1 cellular context compared by ENCODE assay signal in the genomic region with DNA sequence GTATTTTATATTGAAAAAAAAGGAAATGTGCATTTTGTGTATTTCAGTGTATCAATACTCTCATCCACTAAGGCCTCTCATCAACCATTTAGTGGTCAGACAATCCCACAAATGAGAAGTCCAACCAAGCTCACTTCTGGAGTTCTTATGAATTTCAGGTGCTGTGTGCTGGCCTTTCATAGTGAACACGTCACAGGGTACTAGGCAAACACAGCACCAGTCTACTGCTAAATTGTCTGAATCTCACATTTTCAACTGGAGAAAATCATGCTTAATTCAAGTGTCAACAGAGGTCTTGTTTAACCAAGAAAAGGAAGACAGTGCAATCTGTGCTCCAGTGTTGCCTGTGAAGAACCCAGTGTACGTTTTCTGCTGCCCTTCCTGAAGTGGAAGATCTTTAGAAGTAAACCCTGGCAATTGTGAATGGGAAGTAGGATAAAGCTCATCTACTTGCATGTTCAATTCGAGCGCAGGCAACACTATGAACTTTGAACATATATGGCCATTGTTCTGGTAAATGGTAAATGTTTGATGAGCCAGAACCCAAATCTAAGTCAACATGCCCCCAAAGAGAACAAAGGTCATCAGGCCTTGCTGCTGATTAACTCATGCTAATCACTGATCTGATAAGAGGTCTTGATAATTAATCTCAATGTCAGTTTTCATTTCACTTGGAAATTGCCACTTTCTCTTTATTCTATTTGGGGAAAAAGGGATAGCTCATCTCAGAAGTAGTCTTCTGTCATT.
A peak's percentile ranks its signal among the peaks of the same experiment; 100 is the strongest.
TF ChIP-seq lines count a peak whose summit lies in the region.

No MANE protein-coding gene starts in this region.

TF ChIP-seq in HepG2, 621 proteins besides CTCF, POLR2A, EP300 and RAD21 (continued from another document and continues in another):
- TF ChIP-seq, protein P1, sequence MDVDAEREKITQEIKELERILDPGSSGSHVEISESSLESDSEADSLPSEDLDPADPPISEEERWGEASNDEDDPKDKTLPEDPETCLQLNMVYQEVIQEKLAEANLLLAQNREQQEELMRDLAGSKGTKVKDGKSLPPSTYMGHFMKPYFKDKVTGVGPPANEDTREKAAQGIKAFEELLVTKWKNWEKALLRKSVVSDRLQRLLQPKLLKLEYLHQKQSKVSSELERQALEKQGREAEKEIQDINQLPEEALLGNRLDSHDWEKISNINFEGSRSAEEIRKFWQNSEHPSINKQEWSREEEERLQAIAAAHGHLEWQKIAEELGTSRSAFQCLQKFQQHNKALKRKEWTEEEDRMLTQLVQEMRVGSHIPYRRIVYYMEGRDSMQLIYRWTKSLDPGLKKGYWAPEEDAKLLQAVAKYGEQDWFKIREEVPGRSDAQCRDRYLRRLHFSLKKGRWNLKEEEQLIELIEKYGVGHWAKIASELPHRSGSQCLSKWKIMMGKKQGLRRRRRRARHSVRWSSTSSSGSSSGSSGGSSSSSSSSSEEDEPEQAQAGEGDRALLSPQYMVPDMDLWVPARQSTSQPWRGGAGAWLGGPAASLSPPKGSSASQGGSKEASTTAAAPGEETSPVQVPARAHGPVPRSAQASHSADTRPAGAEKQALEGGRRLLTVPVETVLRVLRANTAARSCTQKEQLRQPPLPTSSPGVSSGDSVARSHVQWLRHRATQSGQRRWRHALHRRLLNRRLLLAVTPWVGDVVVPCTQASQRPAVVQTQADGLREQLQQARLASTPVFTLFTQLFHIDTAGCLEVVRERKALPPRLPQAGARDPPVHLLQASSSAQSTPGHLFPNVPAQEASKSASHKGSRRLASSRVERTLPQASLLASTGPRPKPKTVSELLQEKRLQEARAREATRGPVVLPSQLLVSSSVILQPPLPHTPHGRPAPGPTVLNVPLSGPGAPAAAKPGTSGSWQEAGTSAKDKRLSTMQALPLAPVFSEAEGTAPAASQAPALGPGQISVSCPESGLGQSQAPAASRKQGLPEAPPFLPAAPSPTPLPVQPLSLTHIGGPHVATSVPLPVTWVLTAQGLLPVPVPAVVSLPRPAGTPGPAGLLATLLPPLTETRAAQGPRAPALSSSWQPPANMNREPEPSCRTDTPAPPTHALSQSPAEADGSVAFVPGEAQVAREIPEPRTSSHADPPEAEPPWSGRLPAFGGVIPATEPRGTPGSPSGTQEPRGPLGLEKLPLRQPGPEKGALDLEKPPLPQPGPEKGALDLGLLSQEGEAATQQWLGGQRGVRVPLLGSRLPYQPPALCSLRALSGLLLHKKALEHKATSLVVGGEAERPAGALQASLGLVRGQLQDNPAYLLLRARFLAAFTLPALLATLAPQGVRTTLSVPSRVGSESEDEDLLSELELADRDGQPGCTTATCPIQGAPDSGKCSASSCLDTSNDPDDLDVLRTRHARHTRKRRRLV (CRISPR knock-in tag; IDR thresholded peaks at IDR 0.05), result no peak
- TF ChIP-seq RCOR2 (CRISPR knock-in tag; IDR thresholded peaks at IDR 0.05) (peak; percentile 50; the same call in 1 of the 2 replicates), U2AF1 (optimal IDR thresholded peaks at IDR 0.05; ENCODE audit: low read depth, low read length) (no peak), AGO2 (optimal IDR thresholded peaks at IDR 0.05; ENCODE audit: low read depth, low read length) (no peak), ASH2L (IDR thresholded peaks at IDR 0.05; ENCODE audit: insufficient read length, low read depth, low read length) (peak; percentile 100), ZNF768 (CRISPR knock-in tag; IDR thresholded peaks at IDR 0.05) (no peak), MTA1 (CRISPR knock-in tag; IDR thresholded peaks at IDR 0.05; ENCODE audit: borderline replicate concordance) (no peak), ZNF460 (CRISPR knock-in tag; IDR thresholded peaks at IDR 0.05; ENCODE audit: borderline replicate concordance) (no peak; the same call in 1 of the 2 replicates), ZKSCAN1 (IDR thresholded peaks at IDR 0.05; ENCODE audit: low read length) (no peak; the same call in 1 of the 2 replicates), ZBTB7B (CRISPR knock-in tag; IDR thresholded peaks at IDR 0.05) (0 out of 2 replicates have a peak, but pooled peaks have one; percentile 31), ATF1 (CRISPR knock-in tag; IDR thresholded peaks at IDR 0.05) (peak; percentile 73), MAFF (IDR thresholded peaks at IDR 0.05; ENCODE audit: low read depth, low read length) (no peak), JARID2 (CRISPR knock-in tag; IDR thresholded peaks at IDR 0.05; ENCODE audit: insufficient replicate concordance) (no peak), ZNF644 (CRISPR knock-in tag; IDR thresholded peaks at IDR 0.05; ENCODE audit: low read depth) (peak; percentile 98), KDM2A (CRISPR knock-in tag; IDR thresholded peaks at IDR 0.05; ENCODE audit: borderline replicate concordance, low read depth) (peak; percentile 35; the same call in 1 of the 2 replicates), HCFC1 (IDR thresholded peaks at IDR 0.05; ENCODE audit: low read depth, low read length) (no peak), THAP11 (CRISPR knock-in tag; IDR thresholded peaks at IDR 0.05) (peak; percentile 73), MED13 (CRISPR knock-in tag; IDR thresholded peaks at IDR 0.05) (no peak), ZFP36L1 (CRISPR knock-in tag; IDR thresholded peaks at IDR 0.05) (0 out of 2 replicates have a peak, but pooled peaks have one; percentile 66), ZNF367 (CRISPR knock-in tag; IDR thresholded peaks at IDR 0.05; ENCODE audit: borderline replicate concordance) (no peak), ZFYVE20 (CRISPR knock-in tag; IDR thresholded peaks at IDR 0.05; ENCODE audit: borderline replicate concordance, low read depth) (no peak), ZNF382 (CRISPR knock-in tag; IDR thresholded peaks at IDR 0.05; ENCODE audit: borderline replicate concordance) (no peak), ZMYM4 (CRISPR knock-in tag; IDR thresholded peaks at IDR 0.05) (peak; percentile 96), IRX3 (CRISPR knock-in tag; IDR thresholded peaks at IDR 0.05; ENCODE audit: borderline replicate concordance, low read depth) (no peak), IKZF1 (IDR thresholded peaks at IDR 0.05) (no peak)
- TF ChIP-seq, protein P2, sequence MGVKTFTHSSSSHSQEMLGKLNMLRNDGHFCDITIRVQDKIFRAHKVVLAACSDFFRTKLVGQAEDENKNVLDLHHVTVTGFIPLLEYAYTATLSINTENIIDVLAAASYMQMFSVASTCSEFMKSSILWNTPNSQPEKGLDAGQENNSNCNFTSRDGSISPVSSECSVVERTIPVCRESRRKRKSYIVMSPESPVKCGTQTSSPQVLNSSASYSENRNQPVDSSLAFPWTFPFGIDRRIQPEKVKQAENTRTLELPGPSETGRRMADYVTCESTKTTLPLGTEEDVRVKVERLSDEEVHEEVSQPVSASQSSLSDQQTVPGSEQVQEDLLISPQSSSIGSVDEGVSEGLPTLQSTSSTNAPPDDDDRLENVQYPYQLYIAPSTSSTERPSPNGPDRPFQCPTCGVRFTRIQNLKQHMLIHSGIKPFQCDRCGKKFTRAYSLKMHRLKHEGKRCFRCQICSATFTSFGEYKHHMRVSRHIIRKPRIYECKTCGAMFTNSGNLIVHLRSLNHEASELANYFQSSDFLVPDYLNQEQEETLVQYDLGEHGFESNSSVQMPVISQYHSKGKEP (CRISPR knock-in tag; IDR thresholded peaks at IDR 0.05), result 0 out of 2 replicates have a peak, but pooled peaks have one; percentile 15
- TF ChIP-seq, protein P3, sequence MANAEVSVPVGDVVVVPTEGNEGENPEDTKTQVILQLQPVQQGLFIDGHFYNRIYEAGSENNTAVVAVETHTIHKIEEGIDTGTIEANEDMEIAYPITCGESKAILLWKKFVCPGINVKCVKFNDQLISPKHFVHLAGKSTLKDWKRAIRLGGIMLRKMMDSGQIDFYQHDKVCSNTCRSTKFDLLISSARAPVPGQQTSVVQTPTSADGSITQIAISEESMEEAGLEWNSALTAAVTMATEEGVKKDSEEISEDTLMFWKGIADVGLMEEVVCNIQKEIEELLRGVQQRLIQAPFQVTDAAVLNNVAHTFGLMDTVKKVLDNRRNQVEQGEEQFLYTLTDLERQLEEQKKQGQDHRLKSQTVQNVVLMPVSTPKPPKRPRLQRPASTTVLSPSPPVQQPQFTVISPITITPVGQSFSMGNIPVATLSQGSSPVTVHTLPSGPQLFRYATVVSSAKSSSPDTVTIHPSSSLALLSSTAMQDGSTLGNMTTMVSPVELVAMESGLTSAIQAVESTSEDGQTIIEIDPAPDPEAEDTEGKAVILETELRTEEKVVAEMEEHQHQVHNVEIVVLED (CRISPR knock-in tag; IDR thresholded peaks at IDR 0.05; ENCODE audit: borderline replicate concordance), result no peak; the same call in 1 of the 2 replicates
- TF ChIP-seq, protein P4, sequence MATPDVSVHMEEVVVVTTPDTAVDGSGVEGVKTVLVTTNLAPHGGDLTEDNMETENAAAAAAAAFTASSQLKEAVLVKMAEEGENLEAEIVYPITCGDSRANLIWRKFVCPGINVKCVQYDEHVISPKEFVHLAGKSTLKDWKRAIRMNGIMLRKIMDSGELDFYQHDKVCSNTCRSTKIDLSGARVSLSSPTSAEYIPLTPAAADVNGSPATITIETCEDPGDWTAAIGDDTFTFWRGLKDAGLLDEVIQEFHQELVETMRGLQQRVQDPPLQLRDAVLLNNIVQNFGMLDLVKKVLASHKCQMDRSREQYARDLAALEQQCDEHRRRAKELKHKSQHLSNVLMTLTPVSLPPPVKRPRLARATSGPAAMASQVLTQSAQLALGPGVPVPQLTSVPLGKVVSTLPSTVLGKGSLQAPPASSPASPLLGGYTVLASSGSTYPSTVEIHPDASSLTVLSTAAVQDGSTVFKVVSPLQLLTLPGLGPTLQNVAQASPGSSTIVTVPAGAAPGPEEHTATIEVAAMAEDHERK (CRISPR knock-in tag; IDR thresholded peaks at IDR 0.05; ENCODE audit: low read depth), result no peak
- TF ChIP-seq, protein P5, sequence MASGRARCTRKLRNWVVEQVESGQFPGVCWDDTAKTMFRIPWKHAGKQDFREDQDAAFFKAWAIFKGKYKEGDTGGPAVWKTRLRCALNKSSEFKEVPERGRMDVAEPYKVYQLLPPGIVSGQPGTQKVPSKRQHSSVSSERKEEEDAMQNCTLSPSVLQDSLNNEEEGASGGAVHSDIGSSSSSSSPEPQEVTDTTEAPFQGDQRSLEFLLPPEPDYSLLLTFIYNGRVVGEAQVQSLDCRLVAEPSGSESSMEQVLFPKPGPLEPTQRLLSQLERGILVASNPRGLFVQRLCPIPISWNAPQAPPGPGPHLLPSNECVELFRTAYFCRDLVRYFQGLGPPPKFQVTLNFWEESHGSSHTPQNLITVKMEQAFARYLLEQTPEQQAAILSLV (CRISPR knock-in tag; IDR thresholded peaks at IDR 0.05; ENCODE audit: borderline replicate concordance), result no peak
- TF ChIP-seq, protein P6, sequence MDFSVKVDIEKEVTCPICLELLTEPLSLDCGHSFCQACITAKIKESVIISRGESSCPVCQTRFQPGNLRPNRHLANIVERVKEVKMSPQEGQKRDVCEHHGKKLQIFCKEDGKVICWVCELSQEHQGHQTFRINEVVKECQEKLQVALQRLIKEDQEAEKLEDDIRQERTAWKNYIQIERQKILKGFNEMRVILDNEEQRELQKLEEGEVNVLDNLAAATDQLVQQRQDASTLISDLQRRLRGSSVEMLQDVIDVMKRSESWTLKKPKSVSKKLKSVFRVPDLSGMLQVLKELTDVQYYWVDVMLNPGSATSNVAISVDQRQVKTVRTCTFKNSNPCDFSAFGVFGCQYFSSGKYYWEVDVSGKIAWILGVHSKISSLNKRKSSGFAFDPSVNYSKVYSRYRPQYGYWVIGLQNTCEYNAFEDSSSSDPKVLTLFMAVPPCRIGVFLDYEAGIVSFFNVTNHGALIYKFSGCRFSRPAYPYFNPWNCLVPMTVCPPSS (IDR thresholded peaks at IDR 0.05), result no peak
- TF ChIP-seq, protein P7, sequence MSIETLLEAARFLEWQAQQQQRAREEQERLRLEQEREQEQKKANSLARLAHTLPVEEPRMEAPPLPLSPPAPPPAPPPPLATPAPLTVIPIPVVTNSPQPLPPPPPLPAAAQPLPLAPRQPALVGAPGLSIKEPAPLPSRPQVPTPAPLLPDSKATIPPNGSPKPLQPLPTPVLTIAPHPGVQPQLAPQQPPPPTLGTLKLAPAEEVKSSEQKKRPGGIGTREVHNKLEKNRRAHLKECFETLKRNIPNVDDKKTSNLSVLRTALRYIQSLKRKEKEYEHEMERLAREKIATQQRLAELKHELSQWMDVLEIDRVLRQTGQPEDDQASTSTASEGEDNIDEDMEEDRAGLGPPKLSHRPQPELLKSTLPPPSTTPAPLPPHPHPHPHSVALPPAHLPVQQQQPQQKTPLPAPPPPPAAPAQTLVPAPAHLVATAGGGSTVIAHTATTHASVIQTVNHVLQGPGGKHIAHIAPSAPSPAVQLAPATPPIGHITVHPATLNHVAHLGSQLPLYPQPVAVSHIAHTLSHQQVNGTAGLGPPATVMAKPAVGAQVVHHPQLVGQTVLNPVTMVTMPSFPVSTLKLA (IDR thresholded peaks at IDR 0.05), result no peak
- TF ChIP-seq, protein P8, sequence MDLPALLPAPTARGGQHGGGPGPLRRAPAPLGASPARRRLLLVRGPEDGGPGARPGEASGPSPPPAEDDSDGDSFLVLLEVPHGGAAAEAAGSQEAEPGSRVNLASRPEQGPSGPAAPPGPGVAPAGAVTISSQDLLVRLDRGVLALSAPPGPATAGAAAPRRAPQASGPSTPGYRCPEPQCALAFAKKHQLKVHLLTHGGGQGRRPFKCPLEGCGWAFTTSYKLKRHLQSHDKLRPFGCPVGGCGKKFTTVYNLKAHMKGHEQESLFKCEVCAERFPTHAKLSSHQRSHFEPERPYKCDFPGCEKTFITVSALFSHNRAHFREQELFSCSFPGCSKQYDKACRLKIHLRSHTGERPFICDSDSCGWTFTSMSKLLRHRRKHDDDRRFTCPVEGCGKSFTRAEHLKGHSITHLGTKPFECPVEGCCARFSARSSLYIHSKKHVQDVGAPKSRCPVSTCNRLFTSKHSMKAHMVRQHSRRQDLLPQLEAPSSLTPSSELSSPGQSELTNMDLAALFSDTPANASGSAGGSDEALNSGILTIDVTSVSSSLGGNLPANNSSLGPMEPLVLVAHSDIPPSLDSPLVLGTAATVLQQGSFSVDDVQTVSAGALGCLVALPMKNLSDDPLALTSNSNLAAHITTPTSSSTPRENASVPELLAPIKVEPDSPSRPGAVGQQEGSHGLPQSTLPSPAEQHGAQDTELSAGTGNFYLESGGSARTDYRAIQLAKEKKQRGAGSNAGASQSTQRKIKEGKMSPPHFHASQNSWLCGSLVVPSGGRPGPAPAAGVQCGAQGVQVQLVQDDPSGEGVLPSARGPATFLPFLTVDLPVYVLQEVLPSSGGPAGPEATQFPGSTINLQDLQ (CRISPR knock-in tag; IDR thresholded peaks at IDR 0.05), result no peak
- TF ChIP-seq, protein P9, sequence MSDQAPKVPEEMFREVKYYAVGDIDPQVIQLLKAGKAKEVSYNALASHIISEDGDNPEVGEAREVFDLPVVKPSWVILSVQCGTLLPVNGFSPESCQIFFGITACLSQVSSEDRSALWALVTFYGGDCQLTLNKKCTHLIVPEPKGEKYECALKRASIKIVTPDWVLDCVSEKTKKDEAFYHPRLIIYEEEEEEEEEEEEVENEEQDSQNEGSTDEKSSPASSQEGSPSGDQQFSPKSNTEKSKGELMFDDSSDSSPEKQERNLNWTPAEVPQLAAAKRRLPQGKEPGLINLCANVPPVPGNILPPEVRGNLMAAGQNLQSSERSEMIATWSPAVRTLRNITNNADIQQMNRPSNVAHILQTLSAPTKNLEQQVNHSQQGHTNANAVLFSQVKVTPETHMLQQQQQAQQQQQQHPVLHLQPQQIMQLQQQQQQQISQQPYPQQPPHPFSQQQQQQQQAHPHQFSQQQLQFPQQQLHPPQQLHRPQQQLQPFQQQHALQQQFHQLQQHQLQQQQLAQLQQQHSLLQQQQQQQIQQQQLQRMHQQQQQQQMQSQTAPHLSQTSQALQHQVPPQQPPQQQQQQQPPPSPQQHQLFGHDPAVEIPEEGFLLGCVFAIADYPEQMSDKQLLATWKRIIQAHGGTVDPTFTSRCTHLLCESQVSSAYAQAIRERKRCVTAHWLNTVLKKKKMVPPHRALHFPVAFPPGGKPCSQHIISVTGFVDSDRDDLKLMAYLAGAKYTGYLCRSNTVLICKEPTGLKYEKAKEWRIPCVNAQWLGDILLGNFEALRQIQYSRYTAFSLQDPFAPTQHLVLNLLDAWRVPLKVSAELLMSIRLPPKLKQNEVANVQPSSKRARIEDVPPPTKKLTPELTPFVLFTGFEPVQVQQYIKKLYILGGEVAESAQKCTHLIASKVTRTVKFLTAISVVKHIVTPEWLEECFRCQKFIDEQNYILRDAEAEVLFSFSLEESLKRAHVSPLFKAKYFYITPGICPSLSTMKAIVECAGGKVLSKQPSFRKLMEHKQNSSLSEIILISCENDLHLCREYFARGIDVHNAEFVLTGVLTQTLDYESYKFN (CRISPR knock-in tag; conservative IDR thresholded peaks at IDR 0.05), result peak; percentile 100
